ENCODE assay signal across 10 cellular contexts in the genomic region with DNA sequence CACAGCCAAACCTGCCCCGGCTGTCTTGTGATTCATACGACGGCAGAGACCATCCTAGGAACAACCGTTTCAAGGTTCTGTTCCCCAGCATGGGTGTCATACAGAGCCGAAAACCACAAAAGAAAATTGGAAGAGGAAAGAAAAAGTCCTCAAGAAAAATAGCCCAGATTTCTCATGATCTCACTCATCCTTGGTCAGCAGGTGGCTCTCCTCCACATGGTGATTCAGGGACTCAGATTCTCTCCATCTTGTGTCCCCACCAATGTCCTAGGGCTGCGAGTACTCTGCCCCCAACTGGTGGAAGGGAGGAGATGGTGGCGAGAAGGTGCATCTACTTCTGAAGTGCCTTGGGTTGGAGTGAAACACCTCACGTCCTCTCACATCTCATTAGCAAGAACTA. TPM values are rescaled to one million over a fixed set of nuclear protein-coding genes. Genes with fewer than 3 reads are reported as not detected.
DNase-seq lines count a peak whose midpoint lies in the region; ATAC-seq and TF ChIP-seq lines count a peak whose summit lies in the region.
"Had no signal": no experiment of that assay in that cellular context is flagged by ENCODE, and none has a peak within 500 bp of the region (broad histone marks: within the 10 kb centered on the region; RNA-seq: fewer than 3 reads in every experiment).

No MANE protein-coding gene starts in this region.

- ATAC-seq in HG02588 (IDR thresholded peaks at IDR 0.05; ENCODE audit: unreplicated experiment) (no peak), aorta (ENCODE audit: low FRiP score) (no peak)
- no peak for ATAC-seq in CD4-positive, alpha-beta T cell (ENCODE audit: poor library complexity)

- no peak overlapping the region for H3K27ac ChIP-seq in suprapubic skin
- no peak overlapping the region for H3K27ac ChIP-seq in CD4-positive, alpha-beta T cell (ENCODE audit: low read depth, low read length)
- peak overlapping the region in 1 of 2 donors; percentile 35 for H3K27ac ChIP-seq in aorta (ENCODE audit: low read depth in 1 of 2, low read length in 2 of 2)

- H3K9me3 ChIP-seq in suprapubic skin, result no peaks in the 10 kb centered on the region
- no peaks in the 10 kb centered on the region for H3K9me3 ChIP-seq in CD4-positive, alpha-beta T cell (ENCODE audit: control insufficient read depth, low read length)
- no peaks in the 10 kb centered on the region for H3K9me3 ChIP-seq in aorta (ENCODE audit: control insufficient read depth, low read length)

- H3K27me3 Mint-ChIP-seq in CD4-positive, alpha-beta T cell, result peaks cover 6% of the 10 kb centered on the region

- no peaks in the 10 kb centered on the region for H3K27me3 ChIP-seq in H7 (ENCODE audit: control insufficient read depth, insufficient read depth, low read length)
- H3K27me3 ChIP-seq in suprapubic skin, result no peaks in the 10 kb centered on the region
- H3K27me3 ChIP-seq in CD4-positive, alpha-beta T cell (ENCODE audit: control insufficient read depth, insufficient read depth, low read length), result peaks cover 3% of the 10 kb centered on the region
- no peaks in the 10 kb centered on the region for H3K27me3 ChIP-seq in aorta (ENCODE audit: control insufficient read depth in 1 of 2, insufficient read depth in 2 of 2, low read length in 1 of 2)
- H3K27me3 ChIP-seq: dorsolateral prefrontal cortex had no signal

- TF ChIP-seq CTCF in suprapubic skin (IDR thresholded peaks at IDR 0.05), result no peak
- no peak for TF ChIP-seq CTCF in CD4-positive, alpha-beta T cell (IDR thresholded peaks at IDR 0.05)

- POLR2A ChIA-PET in CD4-positive, alpha-beta T cell (lab: Charles Lee), result no interaction called here

- H3K4me3 ChIP-seq in H7 (ENCODE audit: insufficient read depth, low read depth, low read length) (no peak overlapping the region), suprapubic skin (no peak overlapping the region), aorta (ENCODE audit: low read length in 2 of 2) (no peak overlapping the region)
- H3K4me3 ChIP-seq: dorsolateral prefrontal cortex had no signal

- peak; percentile 6 for DNase-seq in EH (ENCODE audit: low read depth)
- peak; percentile 78 for DNase-seq in H7
- peak; percentile 27 for DNase-seq in RPMI8226
- DNase-seq in iPS-NIHi7 (ENCODE audit: extremely low spot score), result peak; percentile 83
- DNase-seq in suprapubic skin (ENCODE audit: low spot score in 2 of 2), result no peak
- DNase-seq in CD4-positive, alpha-beta T cell, result no peak
- no peak for DNase-seq in aorta
- DNase-seq: dorsolateral prefrontal cortex, T-helper 9 cell had no signal

- 84% methylated on average over 8 of the region's 8 CpGs for WGBS in suprapubic skin
- WGBS in aorta, 2 donors, result 90 to 93% methylated on average over 8 of the region's 8 CpGs

- no peak overlapping the region for H3K4me3 Mint-ChIP-seq in CD4-positive, alpha-beta T cell

- no peak for TF ChIP-seq POLR2A in suprapubic skin (IDR thresholded peaks at IDR 0.05)

- no peaks in the 10 kb centered on the region for H3K4me1 Mint-ChIP-seq in CD4-positive, alpha-beta T cell (ENCODE audit: low read depth)

- no peak for TF ChIP-seq EP300 in suprapubic skin (IDR thresholded peaks at IDR 0.05)

- H3K36me3 ChIP-seq in H7 (replicated peaks; ENCODE audit: control insufficient read depth, insufficient read depth, low read length), result no peaks in the 10 kb centered on the region; the same call in 1 of the 2 replicates
- no peaks in the 10 kb centered on the region for H3K36me3 ChIP-seq in suprapubic skin
- H3K36me3 ChIP-seq in aorta (ENCODE audit: control insufficient read depth in 1 of 2, insufficient read depth in 2 of 2, low read length in 1 of 2), result no peaks in the 10 kb centered on the region

- no peaks in the 10 kb centered on the region for H3K36me3 Mint-ChIP-seq in CD4-positive, alpha-beta T cell (ENCODE audit: low read depth)

- H3K4me1 ChIP-seq in suprapubic skin (no peaks in the 10 kb centered on the region), aorta (ENCODE audit: control insufficient read depth in 1 of 2, insufficient read depth in 2 of 2, low read length in 2 of 2) (peaks cover 0 to 5% of the 10 kb centered on the region in 2 donors)

- CTCF ChIA-PET in CD4-positive, alpha-beta T cell (lab: Charles Lee), result no interaction called here

- intact Hi-C loops in CD4-positive, alpha-beta T cell (cut with DNase I, micrococcal nuclease), result no loop called here
- intact Hi-C loops in aorta (cut with DNase I), result no loop called here

- no peak overlapping the region for H3K27ac Mint-ChIP-seq in CD4-positive, alpha-beta T cell

- H3K9me3 Mint-ChIP-seq in CD4-positive, alpha-beta T cell, result no peaks in the 10 kb centered on the region

RNA-seq across cellular contexts. Expression of a gene that starts 25.6 kb away (rescaled TPM):
- 2.1 and 3.6 TPM in 2 replicates for total RNA-seq in H7 (2014; rRNA removed; shearing (Covaris generic))
- total RNA-seq in suprapubic skin (100 to 1,000 TPM; 107 to 195 (median 123) TPM), aorta (10 to 100 TPM in 1 of 2 donors, 1 to 10 TPM in 1; 7.8 to 18.0 TPM)
- 1 to 10 TPM; 1.3 to 1.8 TPM for total RNA-seq in CD4-positive, alpha-beta T cell
- 1 to 10 TPM; 2.8 TPM for polyA plus RNA-seq in aorta

Comparison
In these comparisons a context has a peak if more than half of its experiments do, and no peak if none do; other contexts are left out.
1. DNase-seq: peak in EH (single experiment), H7 (single experiment), RPMI8226 (single experiment) and iPS-NIHi7 (single experiment); none in suprapubic skin (0 of 2), CD4-positive, alpha-beta T cell (0 of 10) and aorta (0 of 2).
2. RNA of a gene that starts 25.6 kb away (total RNA-seq): 107 to 195 TPM in suprapubic skin; 7.8 to 18.0 TPM in aorta, 2.1 to 3.6 TPM in H7 and 1.3 to 1.8 TPM in CD4-positive, alpha-beta T cell; every median in the first group is over 4 times any median in the second.